In the genomic region with DNA sequence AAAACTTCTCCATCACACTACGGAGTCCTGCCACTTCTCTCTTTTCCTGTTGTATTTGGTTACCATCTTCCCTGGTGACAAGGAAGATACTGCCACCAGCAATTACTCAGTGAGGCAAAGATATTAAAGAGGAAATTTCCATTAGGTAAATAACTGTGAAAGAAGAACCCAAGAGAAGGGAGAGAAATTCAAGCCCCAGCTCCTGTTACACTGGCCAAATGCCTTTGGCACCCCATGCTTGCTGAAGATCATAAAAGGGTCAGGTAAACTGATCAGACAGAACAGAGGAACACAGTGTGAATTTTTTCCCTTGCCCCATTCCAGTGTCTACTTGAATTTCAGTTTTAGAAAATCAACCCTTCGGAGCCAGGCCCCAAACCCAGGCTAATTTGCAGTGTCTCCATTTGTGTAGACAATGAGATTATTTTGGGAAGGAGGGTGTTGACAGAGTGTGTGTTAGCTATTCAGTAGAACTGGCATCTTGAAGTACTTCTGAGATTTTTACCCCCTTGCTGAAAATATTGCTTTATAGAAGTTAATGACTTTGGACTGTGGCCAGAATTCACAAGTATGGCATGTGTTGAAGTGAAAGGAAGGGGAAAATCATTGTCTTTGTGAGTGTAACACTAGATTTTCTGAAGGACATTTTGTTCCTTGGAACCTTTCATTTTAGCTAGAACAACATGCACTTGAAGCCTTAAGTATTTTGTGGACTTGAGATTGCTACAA, we compare ENCODE assay signal across 10 cellular contexts.
DNase-seq lines count a peak whose midpoint lies in the region; ATAC-seq and TF ChIP-seq lines count a peak whose summit lies in the region.
"Had no signal": no experiment of that assay in that cellular context is flagged by ENCODE, and none has a peak within 500 bp of the region (broad histone marks: within the 10 kb centered on the region; RNA-seq: fewer than 3 reads in every experiment).

No MANE protein-coding gene starts in this region.

- no peak for TF ChIP-seq CTCF in ascending aorta (IDR thresholded peaks at IDR 0.05)
- TF ChIP-seq CTCF in vagina (IDR thresholded peaks at IDR 0.05) = no peak

- no peaks in the 10 kb centered on the region for H3K9me3 Mint-ChIP-seq in natural killer cell treated with Interleukin-12 subunit alpha and Interleukin-12 subunit beta and Interleukin-15 and Interleukin-18, amount 100 ng/mL, for 72 hours

- H3K36me3 ChIP-seq in ascending aorta (no peaks in the 10 kb centered on the region), vagina (peaks cover 0 to 1% of the 10 kb centered on the region in 2 donors)
- H3K36me3 ChIP-seq: WERI-Rb-1 had no signal

- H3K4me3 Mint-ChIP-seq in natural killer cell treated with Interleukin-12 subunit alpha and Interleukin-12 subunit beta and Interleukin-15 and Interleukin-18, amount 100 ng/mL, for 72 hours = peak overlapping the region; percentile 86

- H3K4me1 Mint-ChIP-seq in natural killer cell treated with Interleukin-12 subunit alpha and Interleukin-12 subunit beta and Interleukin-15 and Interleukin-18, amount 100 ng/mL, for 72 hours (ENCODE audit: low read depth in 2 of 2) = peaks cover 82 to 85% of the 10 kb centered on the region in 2 donors

- WGBS in right cardiac atrium = 62% methylated on average over 2 of the region's 2 CpGs

- H3K27ac ChIP-seq in right cardiac atrium (ENCODE audit: low read length) (peak overlapping the region; percentile 51), ascending aorta (peak overlapping the region; percentile 89 to 92), vagina (peak overlapping the region; percentile 83)
- H3K27ac ChIP-seq: WERI-Rb-1 had no signal

- no peak for TF ChIP-seq POLR2A in vagina (IDR thresholded peaks at IDR 0.05)

- H3K27ac Mint-ChIP-seq in natural killer cell treated with Interleukin-12 subunit alpha and Interleukin-12 subunit beta and Interleukin-15 and Interleukin-18, amount 100 ng/mL, for 72 hours = peak overlapping the region; percentile 96 to 97

- H3K9me3 ChIP-seq in right cardiac atrium (ENCODE audit: control insufficient read depth, low read length) (no peaks in the 10 kb centered on the region), ascending aorta (no peaks in the 10 kb centered on the region), vagina (no peaks in the 10 kb centered on the region)

- intact Hi-C loops in right cardiac atrium (cut with DNase I) (no loop called here), left cardiac atrium (cut with DNase I) (no loop called here), ascending aorta (cut with DNase I) (loop anchor here (5.0 kb wide), 1 partner anchor 141 kb away; no protein-coding TSS in a partner anchor), vagina (cut with DNase I) (no loop called here)

- no peaks in the 10 kb centered on the region for H3K27me3 Mint-ChIP-seq in natural killer cell treated with Interleukin-12 subunit alpha and Interleukin-12 subunit beta and Interleukin-15 and Interleukin-18, amount 100 ng/mL, for 72 hours

- peaks cover 35% of the 10 kb centered on the region for H3K4me1 ChIP-seq in right cardiac atrium (ENCODE audit: control insufficient read depth, insufficient read depth, low read length)
- H3K4me1 ChIP-seq in ascending aorta = peaks cover 51 to 91% of the 10 kb centered on the region in 2 donors
- peaks cover 99% of the 10 kb centered on the region for H3K4me1 ChIP-seq in vagina

- ATAC-seq in right cardiac atrium = peak in 1 of 2 donors; percentile 44
- no peak for ATAC-seq in left cardiac atrium
- ATAC-seq in natural killer cell treated with Interleukin-12 subunit alpha and Interleukin-12 subunit beta and Interleukin-15 and Interleukin-18, amount 100 ng/mL, for 72 hours = no peak

- peaks cover 9% of the 10 kb centered on the region for H3K36me3 Mint-ChIP-seq in natural killer cell treated with Interleukin-12 subunit alpha and Interleukin-12 subunit beta and Interleukin-15 and Interleukin-18, amount 100 ng/mL, for 72 hours

- H3K4me3 ChIP-seq in right cardiac atrium (ENCODE audit: low read length) = no peak overlapping the region
- H3K4me3 ChIP-seq in ascending aorta = no peak overlapping the region
- H3K4me3 ChIP-seq in vagina = no peak overlapping the region

- H3K27me3 ChIP-seq in right cardiac atrium (ENCODE audit: control insufficient read depth, insufficient read depth) (no peaks in the 10 kb centered on the region), ascending aorta (no peaks in the 10 kb centered on the region), vagina (no peaks in the 10 kb centered on the region)

- DNase-seq in right cardiac atrium = no peak
- no peak for DNase-seq in left cardiac atrium
- no peak for DNase-seq in ascending aorta (ENCODE audit: low spot score in 2 of 2)
- no peak for DNase-seq in natural killer cell treated with Interleukin-12 subunit alpha and Interleukin-12 subunit beta and Interleukin-15 and Interleukin-18, amount 100 ng/mL, for 72 hours (ENCODE audit: low spot score)
- DNase-seq in vagina (ENCODE audit: extremely low spot score in 2 of 2) = no peak
- DNase-seq in NCI-H510A (lab: John Stamatoyannopoulos, UW) = no peak
- DNase-seq in foreskin melanocyte = no peak
- no peak for DNase-seq in SW480 (ENCODE audit: low spot score)
- DNase-seq: NCI-H1417 treated with DMSO at 0.1 percent for 48 hours, WERI-Rb-1 had no signal
